1 cellular context compared by ENCODE assay signal in the genomic region with DNA sequence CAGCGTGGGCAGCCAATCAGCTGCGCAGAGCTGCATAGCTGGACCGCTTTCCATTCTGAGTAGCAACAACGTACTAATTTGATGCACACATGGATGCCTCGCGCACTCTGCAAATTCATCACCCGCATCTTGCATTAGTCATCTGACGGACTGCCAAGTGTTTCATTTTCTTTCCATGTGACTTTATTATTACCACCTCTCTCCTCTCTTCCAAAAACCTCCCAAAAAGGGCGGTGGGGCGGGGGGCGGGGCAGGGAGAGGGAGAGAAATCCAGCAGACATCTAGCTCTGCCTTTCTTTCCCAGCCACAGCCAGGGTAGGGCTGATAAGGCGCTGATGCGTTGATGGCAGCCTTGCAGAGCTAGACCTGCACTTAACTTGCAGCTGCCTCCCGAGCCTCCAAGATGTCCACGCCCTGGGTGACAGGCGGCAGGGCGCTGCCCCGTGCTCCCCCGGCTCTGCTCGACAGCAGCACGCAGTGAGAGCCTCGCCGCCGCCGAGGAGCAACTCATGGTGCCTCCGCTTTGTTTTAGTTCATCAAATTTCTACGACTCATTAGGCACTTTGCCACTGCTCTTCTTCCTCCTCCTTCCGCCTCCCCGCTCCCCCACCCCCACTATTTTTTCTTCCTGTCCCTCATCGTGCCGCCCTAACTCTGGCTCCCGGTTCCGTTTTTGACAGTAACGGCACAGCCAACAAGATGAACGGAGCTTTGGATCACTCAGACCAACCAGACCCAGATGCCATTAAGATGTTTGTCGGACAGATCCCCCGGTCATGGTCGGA.
TF ChIP-seq lines count a peak whose summit lies in the region.

No MANE protein-coding gene starts in this region.

TF ChIP-seq in K562, 482 proteins besides CTCF, POLR2A, EP300 and RAD21 (continued from another document and continues in another):
- TF ChIP-seq NFRKB (IDR thresholded peaks at IDR 0.05; ENCODE audit: low read depth): peak; percentile 22; the same call in 1 of the 2 replicates
- TF ChIP-seq, protein P1, sequence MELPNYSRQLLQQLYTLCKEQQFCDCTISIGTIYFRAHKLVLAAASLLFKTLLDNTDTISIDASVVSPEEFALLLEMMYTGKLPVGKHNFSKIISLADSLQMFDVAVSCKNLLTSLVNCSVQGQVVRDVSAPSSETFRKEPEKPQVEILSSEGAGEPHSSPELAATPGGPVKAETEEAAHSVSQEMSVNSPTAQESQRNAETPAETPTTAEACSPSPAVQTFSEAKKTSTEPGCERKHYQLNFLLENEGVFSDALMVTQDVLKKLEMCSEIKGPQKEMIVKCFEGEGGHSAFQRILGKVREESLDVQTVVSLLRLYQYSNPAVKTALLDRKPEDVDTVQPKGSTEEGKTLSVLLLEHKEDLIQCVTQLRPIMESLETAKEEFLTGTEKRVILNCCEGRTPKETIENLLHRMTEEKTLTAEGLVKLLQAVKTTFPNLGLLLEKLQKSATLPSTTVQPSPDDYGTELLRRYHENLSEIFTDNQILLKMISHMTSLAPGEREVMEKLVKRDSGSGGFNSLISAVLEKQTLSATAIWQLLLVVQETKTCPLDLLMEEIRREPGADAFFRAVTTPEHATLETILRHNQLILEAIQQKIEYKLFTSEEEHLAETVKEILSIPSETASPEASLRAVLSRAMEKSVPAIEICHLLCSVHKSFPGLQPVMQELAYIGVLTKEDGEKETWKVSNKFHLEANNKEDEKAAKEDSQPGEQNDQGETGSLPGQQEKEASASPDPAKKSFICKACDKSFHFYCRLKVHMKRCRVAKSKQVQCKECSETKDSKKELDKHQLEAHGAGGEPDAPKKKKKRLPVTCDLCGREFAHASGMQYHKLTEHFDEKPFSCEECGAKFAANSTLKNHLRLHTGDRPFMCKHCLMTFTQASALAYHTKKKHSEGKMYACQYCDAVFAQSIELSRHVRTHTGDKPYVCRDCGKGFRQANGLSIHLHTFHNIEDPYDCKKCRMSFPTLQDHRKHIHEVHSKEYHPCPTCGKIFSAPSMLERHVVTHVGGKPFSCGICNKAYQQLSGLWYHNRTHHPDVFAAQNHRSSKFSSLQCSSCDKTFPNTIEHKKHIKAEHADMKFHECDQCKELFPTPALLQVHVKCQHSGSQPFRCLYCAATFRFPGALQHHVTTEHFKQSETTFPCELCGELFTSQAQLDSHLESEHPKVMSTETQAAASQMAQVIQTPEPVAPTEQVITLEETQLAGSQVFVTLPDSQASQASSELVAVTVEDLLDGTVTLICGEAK (IDR thresholded peaks at IDR 0.05): peak; percentile 13; the same call in 1 of the 2 replicates
- TF ChIP-seq, protein P1 (CRISPR knock-in tag; IDR thresholded peaks at IDR 0.05): no peak
- TF ChIP-seq RNF2 (IDR thresholded peaks at IDR 0.05): no peak
- peak in 2 of 3 experiments; percentile 56 to 78 for TF ChIP-seq YY1 (IDR thresholded peaks at IDR 0.05; ENCODE audit: borderline replicate concordance in 1 of 3, control insufficient read depth in 1 of 3, extremely low read depth in 1 of 3, insufficient read depth in 3 of 3, insufficient read length in 1 of 3, insufficient replicate concordance in 2 of 3, low read depth in 1 of 3, low read length in 2 of 3)
- TF ChIP-seq, protein P2, sequence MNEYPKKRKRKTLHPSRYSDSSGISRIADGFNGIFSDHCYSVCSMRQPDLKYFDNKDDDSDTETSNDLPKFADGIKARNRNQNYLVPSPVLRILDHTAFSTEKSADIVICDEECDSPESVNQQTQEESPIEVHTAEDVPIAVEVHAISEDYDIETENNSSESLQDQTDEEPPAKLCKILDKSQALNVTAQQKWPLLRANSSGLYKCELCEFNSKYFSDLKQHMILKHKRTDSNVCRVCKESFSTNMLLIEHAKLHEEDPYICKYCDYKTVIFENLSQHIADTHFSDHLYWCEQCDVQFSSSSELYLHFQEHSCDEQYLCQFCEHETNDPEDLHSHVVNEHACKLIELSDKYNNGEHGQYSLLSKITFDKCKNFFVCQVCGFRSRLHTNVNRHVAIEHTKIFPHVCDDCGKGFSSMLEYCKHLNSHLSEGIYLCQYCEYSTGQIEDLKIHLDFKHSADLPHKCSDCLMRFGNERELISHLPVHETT (CRISPR knock-in tag; conservative IDR thresholded peaks at IDR 0.05 in 1 of 2, IDR thresholded peaks at IDR 0.05 in 1 of 2): 0 out of 4 replicates have a peak, but pooled peaks of 1 of the 2 experiments have one; percentile 31
- TF ChIP-seq ZNF780A (CRISPR knock-in tag; IDR thresholded peaks at IDR 0.05): no peak
- TF ChIP-seq ZNF12 (CRISPR knock-in tag; IDR thresholded peaks at IDR 0.05): peak; percentile 42; the same call in 1 of the 2 replicates
- TF ChIP-seq TBL1XR1 (IDR thresholded peaks at IDR 0.05; ENCODE audit: low read length in 2 of 2): 0 out of 4 replicates have a peak, but pooled peaks of 1 of the 2 experiments have one; percentile 33
- TF ChIP-seq HDAC1 (IDR thresholded peaks at IDR 0.05): peak in 1 of 2 experiments; percentile 39; a peak in 1 of 4 replicates
- TF ChIP-seq, protein P3, sequence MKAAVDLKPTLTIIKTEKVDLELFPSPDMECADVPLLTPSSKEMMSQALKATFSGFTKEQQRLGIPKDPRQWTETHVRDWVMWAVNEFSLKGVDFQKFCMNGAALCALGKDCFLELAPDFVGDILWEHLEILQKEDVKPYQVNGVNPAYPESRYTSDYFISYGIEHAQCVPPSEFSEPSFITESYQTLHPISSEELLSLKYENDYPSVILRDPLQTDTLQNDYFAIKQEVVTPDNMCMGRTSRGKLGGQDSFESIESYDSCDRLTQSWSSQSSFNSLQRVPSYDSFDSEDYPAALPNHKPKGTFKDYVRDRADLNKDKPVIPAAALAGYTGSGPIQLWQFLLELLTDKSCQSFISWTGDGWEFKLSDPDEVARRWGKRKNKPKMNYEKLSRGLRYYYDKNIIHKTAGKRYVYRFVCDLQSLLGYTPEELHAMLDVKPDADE (conservative IDR thresholded peaks at IDR 0.05; ENCODE audit: control insufficient read depth, low read depth, low read length): no peak
- TF ChIP-seq ZEB2 (IDR thresholded peaks at IDR 0.05): no peak
- no peak for TF ChIP-seq TEAD1 (CRISPR knock-in tag; IDR thresholded peaks at IDR 0.05)
- 0 out of 2 replicates have a peak, but pooled peaks have one; percentile 52 for TF ChIP-seq ARID1B (IDR thresholded peaks at IDR 0.05)
- TF ChIP-seq RHOXF2B (CRISPR knock-in tag; conservative IDR thresholded peaks at IDR 0.05): no peak
- TF ChIP-seq, protein P4, sequence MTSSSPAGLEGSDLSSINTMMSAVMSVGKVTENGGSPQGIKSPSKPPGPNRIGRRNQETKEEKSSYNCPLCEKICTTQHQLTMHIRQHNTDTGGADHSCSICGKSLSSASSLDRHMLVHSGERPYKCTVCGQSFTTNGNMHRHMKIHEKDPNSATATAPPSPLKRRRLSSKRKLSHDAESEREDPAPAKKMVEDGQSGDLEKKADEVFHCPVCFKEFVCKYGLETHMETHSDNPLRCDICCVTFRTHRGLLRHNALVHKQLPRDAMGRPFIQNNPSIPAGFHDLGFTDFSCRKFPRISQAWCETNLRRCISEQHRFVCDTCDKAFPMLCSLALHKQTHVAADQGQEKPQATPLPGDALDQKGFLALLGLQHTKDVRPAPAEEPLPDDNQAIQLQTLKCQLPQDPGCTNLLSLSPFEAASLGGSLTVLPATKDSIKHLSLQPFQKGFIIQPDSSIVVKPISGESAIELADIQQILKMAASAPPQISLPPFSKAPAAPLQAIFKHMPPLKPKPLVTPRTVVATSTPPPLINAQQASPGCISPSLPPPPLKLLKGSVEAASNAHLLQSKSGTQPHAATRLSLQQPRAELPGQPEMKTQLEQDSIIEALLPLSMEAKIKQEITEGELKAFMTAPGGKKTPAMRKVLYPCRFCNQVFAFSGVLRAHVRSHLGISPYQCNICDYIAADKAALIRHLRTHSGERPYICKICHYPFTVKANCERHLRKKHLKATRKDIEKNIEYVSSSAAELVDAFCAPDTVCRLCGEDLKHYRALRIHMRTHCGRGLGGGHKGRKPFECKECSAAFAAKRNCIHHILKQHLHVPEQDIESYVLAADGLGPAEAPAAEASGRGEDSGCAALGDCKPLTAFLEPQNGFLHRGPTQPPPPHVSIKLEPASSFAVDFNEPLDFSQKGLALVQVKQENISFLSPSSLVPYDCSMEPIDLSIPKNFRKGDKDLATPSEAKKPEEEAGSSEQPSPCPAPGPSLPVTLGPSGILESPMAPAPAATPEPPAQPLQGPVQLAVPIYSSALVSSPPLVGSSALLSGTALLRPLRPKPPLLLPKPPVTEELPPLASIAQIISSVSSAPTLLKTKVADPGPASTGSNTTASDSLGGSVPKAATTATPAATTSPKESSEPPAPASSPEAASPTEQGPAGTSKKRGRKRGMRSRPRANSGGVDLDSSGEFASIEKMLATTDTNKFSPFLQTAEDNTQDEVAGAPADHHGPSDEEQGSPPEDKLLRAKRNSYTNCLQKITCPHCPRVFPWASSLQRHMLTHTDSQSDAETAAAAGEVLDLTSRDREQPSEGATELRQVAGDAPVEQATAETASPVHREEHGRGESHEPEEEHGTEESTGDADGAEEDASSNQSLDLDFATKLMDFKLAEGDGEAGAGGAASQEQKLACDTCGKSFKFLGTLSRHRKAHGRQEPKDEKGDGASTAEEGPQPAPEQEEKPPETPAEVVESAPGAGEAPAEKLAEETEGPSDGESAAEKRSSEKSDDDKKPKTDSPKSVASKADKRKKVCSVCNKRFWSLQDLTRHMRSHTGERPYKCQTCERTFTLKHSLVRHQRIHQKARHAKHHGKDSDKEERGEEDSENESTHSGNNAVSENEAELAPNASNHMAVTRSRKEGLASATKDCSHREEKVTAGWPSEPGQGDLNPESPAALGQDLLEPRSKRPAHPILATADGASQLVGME (CRISPR knock-in tag; IDR thresholded peaks at IDR 0.05): 0 out of 2 replicates have a peak, but pooled peaks have one; percentile 75
- 0 out of 2 replicates have a peak, but pooled peaks have one; percentile 8 for TF ChIP-seq JUND (IDR thresholded peaks at IDR 0.05; ENCODE audit: borderline replicate concordance, low read depth, low read length)
- TF ChIP-seq JUND (tag; IDR thresholded peaks at IDR 0.05; ENCODE audit: borderline replicate concordance, low read depth, low read length): no peak
- TF ChIP-seq NFIC (IDR thresholded peaks at IDR 0.05): peak; percentile 36
- no peak for TF ChIP-seq NELFE (IDR thresholded peaks at IDR 0.05; ENCODE audit: insufficient read depth, insufficient read length)
- peak; percentile 65 for TF ChIP-seq CBFA2T3 (IDR thresholded peaks at IDR 0.05)
- TF ChIP-seq MAZ (CRISPR knock-in tag; conservative IDR thresholded peaks at IDR 0.05 in 1 of 2, IDR thresholded peaks at IDR 0.05 in 1 of 2): 0 out of 4 replicates have a peak, but pooled peaks of 1 of the 2 experiments have one; percentile 9
- peak; percentile 45 for TF ChIP-seq TAF1 (IDR thresholded peaks at IDR 0.05; ENCODE audit: control insufficient read depth, extremely low read depth, insufficient read depth, low read length, severe bottlenecking)
- no peak for TF ChIP-seq MEF2D (tag; conservative IDR thresholded peaks at IDR 0.05; ENCODE audit: low read depth)
- TF ChIP-seq, protein P5, sequence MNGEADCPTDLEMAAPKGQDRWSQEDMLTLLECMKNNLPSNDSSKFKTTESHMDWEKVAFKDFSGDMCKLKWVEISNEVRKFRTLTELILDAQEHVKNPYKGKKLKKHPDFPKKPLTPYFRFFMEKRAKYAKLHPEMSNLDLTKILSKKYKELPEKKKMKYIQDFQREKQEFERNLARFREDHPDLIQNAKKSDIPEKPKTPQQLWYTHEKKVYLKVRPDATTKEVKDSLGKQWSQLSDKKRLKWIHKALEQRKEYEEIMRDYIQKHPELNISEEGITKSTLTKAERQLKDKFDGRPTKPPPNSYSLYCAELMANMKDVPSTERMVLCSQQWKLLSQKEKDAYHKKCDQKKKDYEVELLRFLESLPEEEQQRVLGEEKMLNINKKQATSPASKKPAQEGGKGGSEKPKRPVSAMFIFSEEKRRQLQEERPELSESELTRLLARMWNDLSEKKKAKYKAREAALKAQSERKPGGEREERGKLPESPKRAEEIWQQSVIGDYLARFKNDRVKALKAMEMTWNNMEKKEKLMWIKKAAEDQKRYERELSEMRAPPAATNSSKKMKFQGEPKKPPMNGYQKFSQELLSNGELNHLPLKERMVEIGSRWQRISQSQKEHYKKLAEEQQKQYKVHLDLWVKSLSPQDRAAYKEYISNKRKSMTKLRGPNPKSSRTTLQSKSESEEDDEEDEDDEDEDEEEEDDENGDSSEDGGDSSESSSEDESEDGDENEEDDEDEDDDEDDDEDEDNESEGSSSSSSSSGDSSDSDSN (IDR thresholded peaks at IDR 0.05; ENCODE audit: borderline replicate concordance in 1 of 2, low read depth in 2 of 2, low read length in 2 of 2): 0 out of 4 replicates have a peak, but pooled peaks of 1 of the 2 experiments have one; percentile 5
- TF ChIP-seq, protein P6, sequence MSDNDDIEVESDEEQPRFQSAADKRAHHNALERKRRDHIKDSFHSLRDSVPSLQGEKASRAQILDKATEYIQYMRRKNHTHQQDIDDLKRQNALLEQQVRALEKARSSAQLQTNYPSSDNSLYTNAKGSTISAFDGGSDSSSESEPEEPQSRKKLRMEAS (CRISPR knock-in tag; IDR thresholded peaks at IDR 0.05): no peak; the same call in 1 of the 2 replicates
- peak; percentile 44 to 53; a peak in 1 of 4 replicates for TF ChIP-seq NRF1 (conservative IDR thresholded peaks at IDR 0.05 in 1 of 2, IDR thresholded peaks at IDR 0.05 in 1 of 2)
- no peak for TF ChIP-seq PCBP1 (IDR thresholded peaks at IDR 0.05; ENCODE audit: low read depth, low read length, poor library complexity, severe bottlenecking)
- no peak for TF ChIP-seq TCFL5 (CRISPR knock-in tag; conservative IDR thresholded peaks at IDR 0.05)
- TF ChIP-seq POLR2AphosphoS5 (IDR thresholded peaks at IDR 0.05; ENCODE audit: control insufficient read depth, insufficient read depth, low read depth, low read length): peak; percentile 56; the same call in 1 of the 2 replicates
- 0 out of 2 replicates have a peak, but pooled peaks have one; percentile 45 for TF ChIP-seq ZBED1 (IDR thresholded peaks at IDR 0.05)
- TF ChIP-seq TAF7 (tag; IDR thresholded peaks at IDR 0.05): 0 out of 2 replicates have a peak, but pooled peaks have one; percentile 11
- peak; percentile 58 for TF ChIP-seq ETV1 (tag; conservative IDR thresholded peaks at IDR 0.05; ENCODE audit: low read depth)
